In genomic region chr7:142043917-142044316, GRCh38 we compare ENCODE assay signal across 2 cellular contexts. TPM values are rescaled to one million over a fixed set of nuclear protein-coding genes. Genes with fewer than 3 reads are reported as not detected.
"Had no signal": no experiment of that assay in that cellular context is flagged by ENCODE, and none has a peak within 500 bp of the region (broad histone marks: within the 10 kb centered on the region; RNA-seq: fewer than 3 reads in every experiment).

No MANE protein-coding gene starts in this region.

RNA-seq across cellular contexts. Expression of gene MGAM, which starts 48.2 kb away (rescaled TPM):
- total RNA-seq: PC-3, SJSA1 had no signal
